Comparison of ENCODE assay signal across 8 cellular contexts in genomic region chrX:71910526-71911022, GRCh38. TPM values are rescaled to one million over a fixed set of nuclear protein-coding genes. Genes with fewer than 3 reads are reported as not detected.
DNase-seq lines count a peak whose midpoint lies in the region; ATAC-seq, FAIRE-seq and TF ChIP-seq lines count a peak whose summit lies in the region.

NHSL2 (plus strand) TSS chrX:71910845.

- H3K4me1 ChIP-seq in CD4-positive, alpha-beta memory T cell (ENCODE audit: insufficient read depth, low read length) = no peaks in the 10 kb centered on the region
- no peaks in the 10 kb centered on the region for H3K4me1 ChIP-seq in breast epithelium
- H3K4me1 ChIP-seq in right lobe of liver = no peaks in the 10 kb centered on the region

- H3K27me3 ChIP-seq in CD4-positive, alpha-beta memory T cell (ENCODE audit: insufficient read depth, low read length) = no peaks in the 10 kb centered on the region
- H3K27me3 ChIP-seq in breast epithelium (peaks cover 0 to 92% of the 10 kb centered on the region in 2 donors), right lobe of liver (peaks cover 0 to 21% of the 10 kb centered on the region in 2 donors)

- peak within 1 kb of the TSS in 1 of 7 donors; percentile 20 for H3K27ac Mint-ChIP-seq in CD4-positive, alpha-beta memory T cell
- H3K27ac Mint-ChIP-seq in stimulated activated naive B cell treated with anti-CD40 and anti-IgM and Interleukin-4, amounts not matched to agents 10 μg/mL and 1 μg/mL and 100 μg/mL, for 72 hours = peak within 1 kb of the TSS; percentile 34

- TF ChIP-seq CTCF in breast epithelium (IDR thresholded peaks at IDR 0.05) (no peak), right lobe of liver (IDR thresholded peaks at IDR 0.05) (no peak)

- H3K4me3 Mint-ChIP-seq in CD4-positive, alpha-beta memory T cell = peak within 1 kb of the TSS; percentile 57 to 85 (median 74)
- H3K4me3 Mint-ChIP-seq in stimulated activated naive B cell treated with anti-CD40 and anti-IgM and Interleukin-4, amounts not matched to agents 10 μg/mL and 1 μg/mL and 100 μg/mL, for 72 hours = peak within 1 kb of the TSS; percentile 67 to 74

- intact Hi-C loops in CD4-positive, alpha-beta memory T cell (cut with micrococcal nuclease) = no loop called here
- intact Hi-C loops in breast epithelium (cut with DNase I; ENCODE audit: low total_unique reads) (no loop called here), right lobe of liver (cut with DNase I) (no loop called here)

- H3K36me3 Mint-ChIP-seq in CD4-positive, alpha-beta memory T cell = no peaks in the 10 kb centered on the region
- H3K36me3 Mint-ChIP-seq in stimulated activated naive B cell treated with anti-CD40 and anti-IgM and Interleukin-4, amounts not matched to agents 10 μg/mL and 1 μg/mL and 100 μg/mL, for 72 hours = no peaks in the 10 kb centered on the region

- POLR2A ChIA-PET in CD4-positive, alpha-beta memory T cell (lab: Charles Lee; ENCODE audit: partially characterized antibody) = no interaction called here

- no peak for FAIRE-seq in H54 (lab: Jason Lieb, UNC)

- no peak within 1 kb of the TSS for H3K4me3 ChIP-seq in CD4-positive, alpha-beta memory T cell (ENCODE audit: low read length in 2 of 2)
- H3K4me3 ChIP-seq in breast epithelium (peak within 1 kb of the TSS; percentile 46 to 61 (median 50)), right lobe of liver (peak within 1 kb of the TSS; percentile 16 to 33 (median 18))

- WGBS in right lobe of liver (ENCODE audit: insufficient coverage, low coverage, low lambda C conversion rate, missing lambda C conversion rate) = 34% methylated on average over 14 of the region's 35 CpGs

- ATAC-seq in right lobe of liver (peak in 3 of 4 donors; percentile 28 to 44 (median 43)), GM18858 (IDR thresholded peaks at IDR 0.05; ENCODE audit: unreplicated experiment) (no peak)
- ATAC-seq in stimulated activated naive B cell treated with anti-CD40 and anti-IgM and Interleukin-4, amounts not matched to agents 10 μg/mL and 1 μg/mL and 100 μg/mL, for 72 hours (replicated peaks) = peak; percentile 73 to 79

- DNase-seq in CD4-positive, alpha-beta memory T cell = peak in 1 of 5 donors; percentile 6
- peak; percentile 10 for DNase-seq in NCI-H1694 (lab: John Stamatoyannopoulos, UW)
- no peak for DNase-seq in breast epithelium (ENCODE audit: low spot score in 2 of 2)
- DNase-seq in right lobe of liver = peak in 1 of 3 donors; percentile 23
- DNase-seq in stimulated activated naive B cell treated with anti-CD40 and anti-IgM and Interleukin-4, amounts not matched to agents 10 μg/mL and 1 μg/mL and 100 μg/mL, for 72 hours = peak; percentile 3
- no peak for DNase-seq in AG08395 (ENCODE audit: low spot score)
- DNase-seq in H54 (ENCODE audit: insufficient read length, low spot score) = no peak

- peaks cover 0 to 3% (median 0%) of the 10 kb centered on the region in 8 donors for H3K9me3 Mint-ChIP-seq in CD4-positive, alpha-beta memory T cell
- H3K9me3 Mint-ChIP-seq in stimulated activated naive B cell treated with anti-CD40 and anti-IgM and Interleukin-4, amounts not matched to agents 10 μg/mL and 1 μg/mL and 100 μg/mL, for 72 hours = no peaks in the 10 kb centered on the region

- H3K27me3 Mint-ChIP-seq in CD4-positive, alpha-beta memory T cell = peaks cover 15 to 17% of the 10 kb centered on the region in 2 donors
- peaks cover 43 to 53% of the 10 kb centered on the region in 2 donors for H3K27me3 Mint-ChIP-seq in stimulated activated naive B cell treated with anti-CD40 and anti-IgM and Interleukin-4, amounts not matched to agents 10 μg/mL and 1 μg/mL and 100 μg/mL, for 72 hours

- no peaks in the 10 kb centered on the region for H3K36me3 ChIP-seq in CD4-positive, alpha-beta memory T cell (ENCODE audit: insufficient read depth, low read length)
- H3K36me3 ChIP-seq in breast epithelium (no peaks in the 10 kb centered on the region), right lobe of liver (no peaks in the 10 kb centered on the region)

- TF ChIP-seq POLR2A in breast epithelium (IDR thresholded peaks at IDR 0.05) = no peak
- TF ChIP-seq POLR2A in right lobe of liver (IDR thresholded peaks at IDR 0.05) = no peak
- no peak for TF ChIP-seq POLR2A in H54 (IDR thresholded peaks at IDR 0.05; ENCODE audit: low read depth, low read length)

- CTCF ChIA-PET in CD4-positive, alpha-beta memory T cell (lab: Charles Lee; ENCODE audit: partially characterized antibody) = interaction anchor here (0.7 to 1.0 kb wide), 2 partner anchors 89 to 221 kb away, joined by 3 read pairs; partner anchors contain the start of gene RTL5

- H3K27ac ChIP-seq in CD4-positive, alpha-beta memory T cell (ENCODE audit: low read depth, low read length) = no peak within 1 kb of the TSS
- H3K27ac ChIP-seq in breast epithelium (no peak within 1 kb of the TSS), right lobe of liver (no peak within 1 kb of the TSS)

- H3K9me3 ChIP-seq in CD4-positive, alpha-beta memory T cell (ENCODE audit: control insufficient read depth in 1 of 2, low read length in 2 of 2) = no peaks in the 10 kb centered on the region
- H3K9me3 ChIP-seq in breast epithelium (no peaks in the 10 kb centered on the region), right lobe of liver (no peaks in the 10 kb centered on the region)

- H3K4me1 Mint-ChIP-seq in CD4-positive, alpha-beta memory T cell = peaks cover 0 to 9% (median under 1%) of the 10 kb centered on the region in 4 donors
- H3K4me1 Mint-ChIP-seq in stimulated activated naive B cell treated with anti-CD40 and anti-IgM and Interleukin-4, amounts not matched to agents 10 μg/mL and 1 μg/mL and 100 μg/mL, for 72 hours = peaks cover 3 to 9% of the 10 kb centered on the region in 2 donors

RNA-seq across cellular contexts. Expression of gene NHSL2, which starts in this region (rescaled TPM):
- total RNA-seq in CD4-positive, alpha-beta memory T cell = 1 to 10 TPM; 8.1 to 8.4 TPM
- polyA plus RNA-seq in CD4-positive, alpha-beta memory T cell = 10 to 100 TPM; 12.7 to 27.2 TPM
- total RNA-seq in breast epithelium (1 to 10 TPM; 5.4 to 9.2 (median 5.8) TPM), right lobe of liver (1 to 10 TPM in 4 of 6 experiments, under 1 TPM in 2; 0.81 to 2.1 (median 1.3) TPM)

Comparison
In these comparisons a context has a peak if more than half of its experiments do, and no peak if none do; other contexts are left out.
1. DNase-seq: peak in NCI-H1694 (single experiment) and stimulated activated naive B cell treated with anti-CD40 and anti-IgM and Interleukin-4, amounts not matched to agents 10 μg/mL and 1 μg/mL and 100 μg/mL, for 72 hours (single experiment); none in breast epithelium (0 of 2), AG08395 (single experiment) and H54 (single experiment).
2. H3K4me3 ChIP-seq: peak in breast epithelium (3 of 3) and right lobe of liver (3 of 3); none in CD4-positive, alpha-beta memory T cell (0 of 2).